ENCODE assay signal across 21 cellular contexts in the genomic region with DNA sequence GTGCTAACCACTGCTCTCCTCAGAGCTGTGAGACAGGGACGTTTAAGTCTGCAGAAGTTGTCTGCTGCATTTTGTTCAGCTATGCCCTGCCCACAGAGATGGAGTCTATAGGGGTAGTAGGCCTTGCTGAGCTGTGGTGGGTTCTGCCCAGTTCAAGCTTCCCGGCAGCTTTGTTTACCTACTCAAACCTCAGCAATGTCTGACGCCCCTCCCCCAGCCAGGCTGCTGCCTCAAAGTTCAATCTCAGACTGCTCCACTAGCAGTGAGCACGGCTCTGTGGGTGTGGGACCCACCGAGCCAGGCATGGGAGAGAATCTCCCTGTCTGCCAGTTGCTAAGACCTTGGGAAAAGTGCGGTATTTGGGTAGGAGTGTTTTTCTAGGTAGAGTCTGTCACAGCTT.
"Had no signal": no experiment of that assay in that cellular context is flagged by ENCODE, and none has a peak within 500 bp of the region (broad histone marks: within the 10 kb centered on the region; RNA-seq: fewer than 3 reads in every experiment).

No MANE protein-coding gene starts in this region.

- H3K27me3 Mint-ChIP-seq: dendritic cell treated with granulocyte-macrophage colony-stimulating factor and Interleukin-4, amounts not matched to agents 40 ng/mL and 50 ng/mL, for 4 days had no signal

- H3K9me3 Mint-ChIP-seq: effector memory CD8-positive, alpha-beta T cell had no signal

- H3K9me3 ChIP-seq: colonic mucosa, esophagus muscularis mucosa, gastroesophageal sphincter, heart left ventricle, left lung, lower lobe of right lung, mucosa of descending colon had no signal

- H3K4me1 Mint-ChIP-seq: immature natural killer cell, mesothelial cell of epicardium, naive B cell had no signal

- H3K4me3 ChIP-seq: colonic mucosa, esophagus muscularis mucosa, gastroesophageal sphincter, heart left ventricle, hepatocyte, left lung, lower lobe of right lung, mucosa of descending colon had no signal

- H3K4me3 Mint-ChIP-seq: dendritic cell treated with granulocyte-macrophage colony-stimulating factor and Interleukin-4, amounts not matched to agents 40 ng/mL and 50 ng/mL, for 4 days; effector memory CD8-positive, alpha-beta T cell; immature natural killer cell; mesothelial cell of epicardium; naive B cell had no signal

- H3K4me1 ChIP-seq: colonic mucosa, foreskin keratinocyte, heart left ventricle, left lung, lower lobe of right lung had no signal

- H3K27me3 ChIP-seq: colonic mucosa, esophagus muscularis mucosa, foreskin keratinocyte, gastroesophageal sphincter, heart left ventricle, hepatocyte, left lung had no signal

- H3K27ac Mint-ChIP-seq: dendritic cell treated with granulocyte-macrophage colony-stimulating factor and Interleukin-4, amounts not matched to agents 40 ng/mL and 50 ng/mL, for 4 days; effector memory CD8-positive, alpha-beta T cell; immature natural killer cell; mesothelial cell of epicardium; naive B cell had no signal

- DNase-seq: colonic mucosa; cortex of kidney; effector CD8-positive, alpha-beta T cell; effector memory CD8-positive, alpha-beta T cell; foreskin keratinocyte; hypothalamus; immature natural killer cell; islet precursor cell; left cardiac atrium; left lung; left ventricle myocardium superior; lower lobe of right lung; mesenchymal stem cell; mucosa of descending colon; naive B cell had no signal

- H3K36me3 Mint-ChIP-seq: immature natural killer cell, mesothelial cell of epicardium, naive B cell had no signal

- H3K27ac ChIP-seq: colonic mucosa, esophagus muscularis mucosa, foreskin keratinocyte, gastroesophageal sphincter, heart left ventricle, hepatocyte, left lung, lower lobe of right lung had no signal

- ATAC-seq: effector memory CD8-positive, alpha-beta T cell; foreskin keratinocyte; gastroesophageal sphincter; heart left ventricle; left cardiac atrium; left lung; left ventricle myocardium superior; lower lobe of right lung; mucosa of descending colon had no signal

- H3K36me3 ChIP-seq: colonic mucosa, esophagus muscularis mucosa, gastroesophageal sphincter, heart left ventricle, left lung, lower lobe of right lung had no signal
